In genomic region chr20:50346372-50347347, GRCh38 we compare ENCODE assay signal across 8 cellular contexts.
DNase-seq lines count a peak whose midpoint lies in the region; ATAC-seq and TF ChIP-seq lines count a peak whose summit lies in the region.

No MANE protein-coding gene starts in this region.

- H3K9me3 Mint-ChIP-seq in nephron progenitor cell, result no peaks in the 10 kb centered on the region

- DNase-seq in ELR (ENCODE audit: low read depth), result peak; percentile 87
- DNase-seq in NCI-H2196 (lab: John Stamatoyannopoulos, UW; ENCODE audit: unreplicated experiment), result peak; percentile 75
- peak; percentile 72 for DNase-seq in brain microvascular endothelial cell
- no peak for DNase-seq in nephron progenitor cell
- no peak for DNase-seq in GM10266 (ENCODE audit: extremely low spot score)

- peak overlapping the region; percentile 5 for H3K4me3 ChIP-seq in brain microvascular endothelial cell (ENCODE audit: low read depth, low read length)

- peaks cover 15% of the 10 kb centered on the region for H3K4me1 Mint-ChIP-seq in nephron progenitor cell

- H3K36me3 ChIP-seq in brain microvascular endothelial cell (replicated peaks), result no peaks in the 10 kb centered on the region

- H3K27ac ChIP-seq in brain microvascular endothelial cell (no peak overlapping the region), layer of hippocampus (ENCODE audit: low read depth, low read length) (peak overlapping the region; percentile 80), temporal lobe (ENCODE audit: low read depth, low read length) (peak overlapping the region; percentile 44)

- no peaks in the 10 kb centered on the region for H3K36me3 Mint-ChIP-seq in nephron progenitor cell (ENCODE audit: low read depth)

- no peak overlapping the region for H3K27ac Mint-ChIP-seq in nephron progenitor cell

- H3K4me3 Mint-ChIP-seq in nephron progenitor cell, result no peak overlapping the region

- in situ Hi-C loops in brain microvascular endothelial cell (cut with HindIII; ENCODE audit: low pct_ligation_motif_present, low sequenced_read_pairs), result no loop called here

- ATAC-seq in GM18868 (IDR thresholded peaks at IDR 0.05; ENCODE audit: unreplicated experiment), result no peak

- H3K27me3 Mint-ChIP-seq in nephron progenitor cell (ENCODE audit: low read depth, poor library complexity), result peaks cover 9% of the 10 kb centered on the region

- TF ChIP-seq CTCF in brain microvascular endothelial cell (IDR thresholded peaks at IDR 0.05; ENCODE audit: low read depth, low read length, missing control alignments), result no peak
- TF ChIP-seq CTCF in nephron progenitor cell (IDR thresholded peaks at IDR 0.05), result no peak
- TF ChIP-seq CTCF in GM10266 (IDR thresholded peaks at IDR 0.05; ENCODE audit: control insufficient read depth, insufficient read depth, low read depth, missing control alignments), result no peak

- H3K27me3 ChIP-seq in brain microvascular endothelial cell (replicated peaks) (no peaks in the 10 kb centered on the region), layer of hippocampus (ENCODE audit: control insufficient read depth, insufficient read depth, low read length) (peaks cover 2% of the 10 kb centered on the region)

Comparison
In these comparisons a context has a peak if more than half of its experiments do, and no peak if none do; other contexts are left out.
1. DNase-seq: peak in ELR (single experiment), NCI-H2196 (single experiment) and brain microvascular endothelial cell (single experiment); none in nephron progenitor cell (single experiment) and GM10266 (single experiment).